In genomic region chr3:98901465-98902174, GRCh38 we compare ENCODE assay signal across 1 cellular context.
TF ChIP-seq lines count a peak whose summit lies in the region.

TSS of gene DCBLD2 (minus strand) at chr3:98901695. CDS start at chr3:98901326, 369 bp downstream.

TF ChIP-seq in SK-N-SH, 30 proteins besides CTCF, POLR2A, EP300 and RAD21 (continued from another document):
- peak; percentile 22 for TF ChIP-seq REST (IDR thresholded peaks at IDR 0.05; ENCODE audit: low read depth, low read length)
- TF ChIP-seq RFX5 (IDR thresholded peaks at IDR 0.05; ENCODE audit: low read length), result peak; percentile 85
- TF ChIP-seq TAF1 (IDR thresholded peaks at IDR 0.05; ENCODE audit: borderline replicate concordance, low read depth, low read length), result peak; percentile 93
- TF ChIP-seq USF1 (IDR thresholded peaks at IDR 0.05; ENCODE audit: borderline replicate concordance, low read depth), result no peak
- TF ChIP-seq RCOR1 (IDR thresholded peaks at IDR 0.05; ENCODE audit: low read length), result no peak
- TF ChIP-seq FOXJ3 (CRISPR knock-in tag; IDR thresholded peaks at IDR 0.05), result no peak
- no peak for TF ChIP-seq FOSL2 (IDR thresholded peaks at IDR 0.05; ENCODE audit: borderline replicate concordance, low read depth)
- no peak for TF ChIP-seq PBX3 (IDR thresholded peaks at IDR 0.05)
- TF ChIP-seq GATA2 (CRISPR knock-in tag; IDR thresholded peaks at IDR 0.05), result no peak
